ENCODE assay signal across 22 cellular contexts in genomic region chr16:3118204-3118790, GRCh38. TPM values are rescaled to one million over a fixed set of nuclear protein-coding genes. Genes with fewer than 3 reads are reported as not detected.
DNase-seq lines count a peak whose midpoint lies in the region; ATAC-seq, FAIRE-seq and TF ChIP-seq lines count a peak whose summit lies in the region.
"Had no signal": no experiment of that assay in that cellular context is flagged by ENCODE, and none has a peak within 500 bp of the region (broad histone marks: within the 10 kb centered on the region; RNA-seq: fewer than 3 reads in every experiment).

No MANE protein-coding gene starts in this region.

- CTCF ChIA-PET in mammary epithelial cell (lab: Charles Lee; ENCODE audit: low non-redundant PET): no interaction called here
- CTCF ChIA-PET in activated CD8-positive, alpha-beta T cell treated with anti-CD3 and anti-CD28 coated beads for 36 hours (lab: Charles Lee): interaction anchor here (1.0 to 1.9 kb wide), 6 partner anchors 8 to 88 kb away, joined by 3 to 6 read pairs (median 5); no protein-coding TSS in a partner anchor

- DNase-seq in D721Med (ENCODE audit: insufficient read length, low spot score) (peak; percentile 6), mammary epithelial cell (peak; percentile 68), myocyte (ENCODE audit: low read depth) (peak; percentile 45), NCI-H446 treated with DMSO at 0.1 percent for 48 hours (lab: John Stamatoyannopoulos, UW) (no peak), osteocyte (ENCODE audit: extremely low spot score, unreplicated experiment) (no peak)
- no peak for DNase-seq in activated CD8-positive, alpha-beta T cell treated with anti-CD3 and anti-CD28 coated beads for 36 hours
- DNase-seq: BE2C, DMS153, DMS79 treated with DMSO at 0.1 percent for 48 hours, EL, GOT3, HFFc6 had no signal

- no peak overlapping the region for H3K4me3 Mint-ChIP-seq in activated CD8-positive, alpha-beta T cell treated with anti-CD3 and anti-CD28 coated beads for 36 hours
- H3K4me3 Mint-ChIP-seq in osteocyte (ENCODE audit: unreplicated experiment): no peak overlapping the region
- H3K4me3 Mint-ChIP-seq: CD4-positive, alpha-beta memory T cell; HFFc6; IgD-negative memory B cell had no signal

- H3K27me3 Mint-ChIP-seq in activated CD8-positive, alpha-beta T cell treated with anti-CD3 and anti-CD28 coated beads for 36 hours: no peaks in the 10 kb centered on the region
- no peaks in the 10 kb centered on the region for H3K27me3 Mint-ChIP-seq in osteocyte (ENCODE audit: unreplicated experiment)
- H3K27me3 Mint-ChIP-seq: IgD-negative memory B cell had no signal

- in situ Hi-C loops in mammary epithelial cell (cut with MboI; ENCODE audit: low sequenced_read_pairs in 2 of 2): no loop called here

- ATAC-seq in HG03039 (IDR thresholded peaks at IDR 0.05; ENCODE audit: unreplicated experiment): no peak
- ATAC-seq in activated CD8-positive, alpha-beta T cell treated with anti-CD3 and anti-CD28 coated beads for 36 hours: no peak

- WGBS in mammary epithelial cell (ENCODE audit: low coverage, missing lambda C conversion rate): 39% methylated on average over 12 of the region's 16 CpGs

- POLR2A ChIA-PET in activated CD8-positive, alpha-beta T cell treated with anti-CD3 and anti-CD28 coated beads for 36 hours (lab: Charles Lee): interaction anchor here (1.1 to 1.5 kb wide), 2 partner anchors 11 to 15 kb away, joined by 3 to 5 read pairs; no protein-coding TSS in a partner anchor

- H3K4me1 ChIP-seq in HUES6 (ENCODE audit: control insufficient read depth, insufficient read depth, low read length) (peaks cover 5% of the 10 kb centered on the region; the same call in 1 of the 2 replicates), mammary epithelial cell (ENCODE audit: insufficient read depth, low read length) (peaks cover 18% of the 10 kb centered on the region)
- H3K4me1 ChIP-seq: BE2C had no signal

- H3K79me2 ChIP-seq in mammary epithelial cell (ENCODE audit: insufficient read depth, low read length): peaks cover 20% of the 10 kb centered on the region

- no TSS peak for BruUV-seq in mammary epithelial cell (replicated peaks; lab: Mats Ljungman, UMichigan)

- H3K36me3 Mint-ChIP-seq in activated CD8-positive, alpha-beta T cell treated with anti-CD3 and anti-CD28 coated beads for 36 hours (ENCODE audit: low read depth): no peaks in the 10 kb centered on the region
- H3K36me3 Mint-ChIP-seq in osteocyte (ENCODE audit: unreplicated experiment): peaks cover 6% of the 10 kb centered on the region

- H3K9me3 ChIP-seq in HUES6 (ENCODE audit: control insufficient read depth, insufficient read depth, low read depth, low read length) (no peaks in the 10 kb centered on the region), mammary epithelial cell (replicated peaks; ENCODE audit: insufficient read depth, low read length) (no peaks in the 10 kb centered on the region)
- H3K9me3 ChIP-seq: BE2C, HAP-1 had no signal

- peak overlapping the region; percentile 29 for H2AFZ ChIP-seq in mammary epithelial cell (ENCODE audit: low read depth, low read length)

- intact Hi-C loops in mammary epithelial cell (cut with micrococcal nuclease): no loop called here
- intact Hi-C loops in activated CD8-positive, alpha-beta T cell treated with anti-CD3 and anti-CD28 coated beads for 36 hours (cut with micrococcal nuclease): no loop called here

- H3K27ac Mint-ChIP-seq in activated CD8-positive, alpha-beta T cell treated with anti-CD3 and anti-CD28 coated beads for 36 hours: no peak overlapping the region
- H3K27ac Mint-ChIP-seq in osteocyte (ENCODE audit: unreplicated experiment): no peak overlapping the region
- H3K27ac Mint-ChIP-seq: CD4-positive, alpha-beta memory T cell; HFFc6; IgD-negative memory B cell had no signal

- no peak overlapping the region for H3K4me3 ChIP-seq in HUES6 (ENCODE audit: low read depth, low read length)
- H3K4me3 ChIP-seq in mammary epithelial cell (replicated peaks in 1 of 3; ENCODE audit: insufficient read depth in 1 of 3, low read depth in 2 of 3, low read length in 3 of 3): no peak overlapping the region
- H3K4me3 ChIP-seq: HAP-1 had no signal

- dilution Hi-C loops in mammary epithelial cell (cut with HindIII; ENCODE audit: low sequenced_read_pairs): no loop called here

- peaks cover 59% of the 10 kb centered on the region for H3K36me3 ChIP-seq in HUES6 (ENCODE audit: control insufficient read depth, insufficient read depth, low read length)
- peaks cover 3% of the 10 kb centered on the region for H3K36me3 ChIP-seq in mammary epithelial cell (ENCODE audit: insufficient read depth, low read length)

- H3K4me2 ChIP-seq in mammary epithelial cell (ENCODE audit: insufficient read depth, low read depth, low read length): peak overlapping the region; percentile 65

- no peaks in the 10 kb centered on the region for H3K4me1 Mint-ChIP-seq in activated CD8-positive, alpha-beta T cell treated with anti-CD3 and anti-CD28 coated beads for 36 hours (ENCODE audit: low read depth)
- H3K4me1 Mint-ChIP-seq in osteocyte (ENCODE audit: unreplicated experiment): peaks cover 13% of the 10 kb centered on the region

- H3K9me3 Mint-ChIP-seq in activated CD8-positive, alpha-beta T cell treated with anti-CD3 and anti-CD28 coated beads for 36 hours: no peaks in the 10 kb centered on the region
- H3K9me3 Mint-ChIP-seq in osteocyte (ENCODE audit: unreplicated experiment): no peaks in the 10 kb centered on the region
- H3K9me3 Mint-ChIP-seq: CD4-positive, alpha-beta memory T cell; HFFc6; IgD-negative memory B cell had no signal

- H3K27me3 ChIP-seq in HUES6 (ENCODE audit: control insufficient read depth, insufficient read depth, low read length) (no peaks in the 10 kb centered on the region), mammary epithelial cell (ENCODE audit: insufficient read depth, low read length) (no peaks in the 10 kb centered on the region)
- H3K27me3 ChIP-seq: BE2C had no signal

- H3K27ac ChIP-seq in HUES6 (ENCODE audit: low read depth, low read length): peak overlapping the region; percentile 57; the same call in 1 of the 2 replicates
- H3K27ac ChIP-seq in mammary epithelial cell (ENCODE audit: insufficient read depth, low read depth, low read length): no peak overlapping the region
- H3K27ac ChIP-seq: C4-2B had no signal

- no peaks in the 10 kb centered on the region for H4K20me1 ChIP-seq in mammary epithelial cell (ENCODE audit: insufficient read depth, low read length)

- TF ChIP-seq CTCF in D721Med (IDR thresholded peaks at IDR 0.05; ENCODE audit: insufficient read depth, missing control alignments) (no peak), mammary epithelial cell (conservative IDR thresholded peaks at IDR 0.05 in 1 of 2, IDR thresholded peaks at IDR 0.05 in 1 of 2; ENCODE audit: extremely low read depth in 1 of 2, insufficient read depth in 1 of 2, low read depth in 1 of 2, low read length in 2 of 2) (no peak), osteocyte (IDR thresholded peaks at IDR 0.05) (no peak)
- no peak for TF ChIP-seq CTCF in activated CD8-positive, alpha-beta T cell treated with anti-CD3 and anti-CD28 coated beads for 36 hours (IDR thresholded peaks at IDR 0.05)

- H3K9ac ChIP-seq in HUES6 (ENCODE audit: low read length) (no peak overlapping the region), mammary epithelial cell (ENCODE audit: insufficient read depth, low read length) (no peak overlapping the region)

- FAIRE-seq in D721Med (lab: Jason Lieb, UNC): no peak
- FAIRE-seq: A204.1, G401.6, GM12891, GM19239 had no signal

RNA-seq across cellular contexts. Expression of gene ZNF205, which starts 5.9 kb away (rescaled TPM):
- total RNA-seq in mammary epithelial cell: 10 to 100 TPM; 14.8 to 19.2 TPM
- 9.8 TPM for polyA plus RNA-seq in mammary epithelial cell
- 6.7 TPM for polyA minus RNA-seq in mammary epithelial cell
- 29.2 and 33.3 TPM in 2 replicates for total RNA-seq in myocyte
- 15.4 TPM for polyA plus RNA-seq in myocyte (2012)
- not detected for total RNA-seq in activated CD8-positive, alpha-beta T cell treated with anti-CD3 and anti-CD28 coated beads for 36 hours
- total RNA-seq in osteocyte: 14.8 and 15.9 TPM in 2 replicates
- total RNA-seq: CD4-positive, alpha-beta memory T cell had no signal
- polyA plus RNA-seq: IgD-negative memory B cell had no signal

RNA-seq across cellular contexts. Expression of gene ZNF213, which starts 16.5 kb away (rescaled TPM):
- total RNA-seq in mammary epithelial cell: 10 to 100 TPM in 1 of 2 donors, 1 to 10 TPM in 1; 7.7 to 10.8 TPM
- polyA plus RNA-seq in mammary epithelial cell: 0.78 TPM
- polyA minus RNA-seq in mammary epithelial cell: 6.5 TPM
- total RNA-seq in myocyte: 4.3 and 5.0 TPM in 2 replicates
- 12.8 TPM for polyA plus RNA-seq in myocyte (2012)
- 1 to 10 TPM; 6.1 to 7.5 TPM for total RNA-seq in activated CD8-positive, alpha-beta T cell treated with anti-CD3 and anti-CD28 coated beads for 36 hours
- 13.4 and 14.3 TPM in 2 replicates for total RNA-seq in osteocyte

RNA-seq across cellular contexts. Expression of gene ZSCAN10, which starts 19.2 kb away (rescaled TPM):
- total RNA-seq in mammary epithelial cell (not detected), myocyte (not detected in 2 replicates), osteocyte (not detected in 2 replicates)
- polyA plus RNA-seq in mammary epithelial cell: not detected
- not detected for polyA minus RNA-seq in mammary epithelial cell
- polyA plus RNA-seq in myocyte (2012): not detected
- under 1 TPM; 0.09 to 0.25 TPM for total RNA-seq in activated CD8-positive, alpha-beta T cell treated with anti-CD3 and anti-CD28 coated beads for 36 hours
- total RNA-seq: HFFc6 had no signal
- polyA plus RNA-seq: CD4-positive, alpha-beta memory T cell; IgD-negative memory B cell had no signal

RNA-seq across cellular contexts. Expression of gene IL32, which starts 52.9 kb away (rescaled TPM):
- total RNA-seq in mammary epithelial cell (10 to 100 TPM in 1 of 2 donors, 1 to 10 TPM in 1; 1.5 to 25.2 TPM), myocyte (646 and 732 TPM in 2 replicates), osteocyte (8.8 and 13.2 TPM in 2 replicates)
- polyA plus RNA-seq in mammary epithelial cell: 8.4 TPM
- polyA minus RNA-seq in mammary epithelial cell: 46.4 TPM
- polyA plus RNA-seq in myocyte (2012): 947 TPM
- total RNA-seq in activated CD8-positive, alpha-beta T cell treated with anti-CD3 and anti-CD28 coated beads for 36 hours: 100 to 1,000 TPM; 971 to 974 TPM

Comparison
In these comparisons a context has a peak if more than half of its experiments do, and no peak if none do; other contexts are left out.
1. DNase-seq: peak in D721Med (single experiment), mammary epithelial cell (single experiment) and myocyte (single experiment); none in NCI-H446 treated with DMSO at 0.1 percent for 48 hours (single experiment), activated CD8-positive, alpha-beta T cell treated with anti-CD3 and anti-CD28 coated beads for 36 hours (single experiment) and osteocyte (single experiment).
2. RNA of gene ZNF205, which starts 5.9 kb away (total RNA-seq): 29.2 to 33.3 TPM in myocyte, 14.8 to 19.2 TPM in mammary epithelial cell and 14.8 to 15.9 TPM in osteocyte; not detected in activated CD8-positive, alpha-beta T cell treated with anti-CD3 and anti-CD28 coated beads for 36 hours; every median in the first group is over 10 times any median in the second.